In the genomic region with DNA sequence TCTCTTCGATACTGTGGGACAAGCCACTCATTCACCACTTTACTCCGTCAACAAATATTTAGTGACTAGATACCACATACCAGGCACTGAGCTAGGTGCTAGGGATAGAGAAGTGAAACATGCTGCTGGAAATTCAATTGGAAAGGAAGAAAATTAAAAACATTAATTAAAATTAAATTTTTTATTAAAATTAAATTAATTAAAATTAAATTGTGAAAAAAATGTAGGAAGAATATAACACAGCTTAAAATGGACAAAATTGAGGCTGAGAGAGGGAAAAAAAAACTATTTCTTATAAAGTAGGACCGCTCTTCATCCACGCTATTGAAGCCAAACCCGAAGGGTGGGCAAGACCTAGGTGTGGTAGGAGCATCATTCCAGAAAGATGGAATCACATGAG, we compare ENCODE assay signal across 9 cellular contexts. TPM values are rescaled to one million over a fixed set of nuclear protein-coding genes. Genes with fewer than 3 reads are reported as not detected.
"Had no signal": no experiment of that assay in that cellular context is flagged by ENCODE, and none has a peak within 500 bp of the region (broad histone marks: within the 10 kb centered on the region; RNA-seq: fewer than 3 reads in every experiment).

No MANE protein-coding gene starts in this region.

- H3K27ac Mint-ChIP-seq: IgD-negative memory B cell had no signal

- H3K4me3 Mint-ChIP-seq: IgD-negative memory B cell had no signal

- DNase-seq: IMR-90, KBM-7, KG1 had no signal

- H3K27ac ChIP-seq: HL-60 had no signal

- H3K36me3 Mint-ChIP-seq: IgD-negative memory B cell had no signal

- ATAC-seq: HepG2, K562 had no signal

- H3K4me3 ChIP-seq: K562 had no signal

RNA-seq across cellular contexts. Expression of gene LRRC55, which starts 23.6 kb away (rescaled TPM):
- total RNA-seq: HepG2, HT-29, HT1080, IMR-90, K562 had no signal
